3 cellular contexts compared by ENCODE assay signal in the genomic region with DNA sequence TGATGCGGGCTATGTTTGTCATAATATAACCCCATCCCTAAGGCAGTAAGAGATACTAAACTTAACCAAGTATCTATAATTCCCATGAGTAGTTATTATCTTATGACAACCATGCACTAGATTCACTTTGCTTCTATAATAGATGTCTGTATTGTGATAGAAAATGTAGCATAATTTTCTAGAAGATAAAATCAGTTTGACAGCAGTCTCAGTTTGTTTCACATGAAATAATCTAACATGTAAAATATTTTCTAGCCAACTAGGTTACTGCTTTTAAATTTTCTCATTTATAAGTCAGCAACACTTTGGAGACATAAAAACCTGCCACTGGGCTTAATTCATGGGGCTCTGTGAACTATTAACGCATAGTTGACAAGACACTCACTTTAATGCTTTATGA.
TF ChIP-seq lines count a peak whose summit lies in the region.

No MANE protein-coding gene starts in this region.

TF ChIP-seq in SK-N-SH treated with all-trans-retinoic acid at 6 μM for 48 hours, 23 proteins besides CTCF, POLR2A, EP300 and RAD21 (continues in another document):
- TF ChIP-seq, protein P1, sequence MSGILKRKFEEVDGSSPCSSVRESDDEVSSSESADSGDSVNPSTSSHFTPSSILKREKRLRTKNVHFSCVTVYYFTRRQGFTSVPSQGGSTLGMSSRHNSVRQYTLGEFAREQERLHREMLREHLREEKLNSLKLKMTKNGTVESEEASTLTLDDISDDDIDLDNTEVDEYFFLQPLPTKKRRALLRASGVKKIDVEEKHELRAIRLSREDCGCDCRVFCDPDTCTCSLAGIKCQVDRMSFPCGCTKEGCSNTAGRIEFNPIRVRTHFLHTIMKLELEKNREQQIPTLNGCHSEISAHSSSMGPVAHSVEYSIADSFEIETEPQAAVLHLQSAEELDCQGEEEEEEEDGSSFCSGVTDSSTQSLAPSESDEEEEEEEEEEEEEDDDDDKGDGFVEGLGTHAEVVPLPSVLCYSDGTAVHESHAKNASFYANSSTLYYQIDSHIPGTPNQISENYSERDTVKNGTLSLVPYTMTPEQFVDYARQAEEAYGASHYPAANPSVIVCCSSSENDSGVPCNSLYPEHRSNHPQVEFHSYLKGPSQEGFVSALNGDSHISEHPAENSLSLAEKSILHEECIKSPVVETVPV (CRISPR knock-in tag; IDR thresholded peaks at IDR 0.05), result no peak
- TF ChIP-seq ZNF8 (CRISPR knock-in tag; IDR thresholded peaks at IDR 0.05), result no peak
- no peak for TF ChIP-seq TCF4 (CRISPR knock-in tag; IDR thresholded peaks at IDR 0.05; ENCODE audit: borderline replicate concordance)
- TF ChIP-seq TOX (CRISPR knock-in tag; IDR thresholded peaks at IDR 0.05; ENCODE audit: borderline replicate concordance), result no peak
- no peak for TF ChIP-seq GLIS3 (CRISPR knock-in tag; IDR thresholded peaks at IDR 0.05)
- no peak for TF ChIP-seq CSDC2 (CRISPR knock-in tag; IDR thresholded peaks at IDR 0.05)
- no peak for TF ChIP-seq OSR1 (CRISPR knock-in tag; IDR thresholded peaks at IDR 0.05)
- no peak for TF ChIP-seq RARB (CRISPR knock-in tag; IDR thresholded peaks at IDR 0.05)
- TF ChIP-seq, protein P2, sequence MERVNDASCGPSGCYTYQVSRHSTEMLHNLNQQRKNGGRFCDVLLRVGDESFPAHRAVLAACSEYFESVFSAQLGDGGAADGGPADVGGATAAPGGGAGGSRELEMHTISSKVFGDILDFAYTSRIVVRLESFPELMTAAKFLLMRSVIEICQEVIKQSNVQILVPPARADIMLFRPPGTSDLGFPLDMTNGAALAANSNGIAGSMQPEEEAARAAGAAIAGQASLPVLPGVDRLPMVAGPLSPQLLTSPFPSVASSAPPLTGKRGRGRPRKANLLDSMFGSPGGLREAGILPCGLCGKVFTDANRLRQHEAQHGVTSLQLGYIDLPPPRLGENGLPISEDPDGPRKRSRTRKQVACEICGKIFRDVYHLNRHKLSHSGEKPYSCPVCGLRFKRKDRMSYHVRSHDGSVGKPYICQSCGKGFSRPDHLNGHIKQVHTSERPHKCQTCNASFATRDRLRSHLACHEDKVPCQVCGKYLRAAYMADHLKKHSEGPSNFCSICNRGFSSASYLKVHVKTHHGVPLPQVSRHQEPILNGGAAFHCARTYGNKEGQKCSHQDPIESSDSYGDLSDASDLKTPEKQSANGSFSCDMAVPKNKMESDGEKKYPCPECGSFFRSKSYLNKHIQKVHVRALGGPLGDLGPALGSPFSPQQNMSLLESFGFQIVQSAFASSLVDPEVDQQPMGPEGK (CRISPR knock-in tag; IDR thresholded peaks at IDR 0.05; ENCODE audit: borderline replicate concordance), result no peak
- TF ChIP-seq PPARA (CRISPR knock-in tag; IDR thresholded peaks at IDR 0.05; ENCODE audit: borderline replicate concordance), result no peak
- TF ChIP-seq ZNF565 (CRISPR knock-in tag; conservative IDR thresholded peaks at IDR 0.05; ENCODE audit: low read depth), result no peak
- TF ChIP-seq ZFP3 (CRISPR knock-in tag; IDR thresholded peaks at IDR 0.05), result no peak
- TF ChIP-seq SNAI2 (CRISPR knock-in tag; IDR thresholded peaks at IDR 0.05), result no peak
- no peak for TF ChIP-seq ESRRG (CRISPR knock-in tag; IDR thresholded peaks at IDR 0.05)
- no peak for TF ChIP-seq ZC3H10 (CRISPR knock-in tag; IDR thresholded peaks at IDR 0.05)
- TF ChIP-seq, protein P3, sequence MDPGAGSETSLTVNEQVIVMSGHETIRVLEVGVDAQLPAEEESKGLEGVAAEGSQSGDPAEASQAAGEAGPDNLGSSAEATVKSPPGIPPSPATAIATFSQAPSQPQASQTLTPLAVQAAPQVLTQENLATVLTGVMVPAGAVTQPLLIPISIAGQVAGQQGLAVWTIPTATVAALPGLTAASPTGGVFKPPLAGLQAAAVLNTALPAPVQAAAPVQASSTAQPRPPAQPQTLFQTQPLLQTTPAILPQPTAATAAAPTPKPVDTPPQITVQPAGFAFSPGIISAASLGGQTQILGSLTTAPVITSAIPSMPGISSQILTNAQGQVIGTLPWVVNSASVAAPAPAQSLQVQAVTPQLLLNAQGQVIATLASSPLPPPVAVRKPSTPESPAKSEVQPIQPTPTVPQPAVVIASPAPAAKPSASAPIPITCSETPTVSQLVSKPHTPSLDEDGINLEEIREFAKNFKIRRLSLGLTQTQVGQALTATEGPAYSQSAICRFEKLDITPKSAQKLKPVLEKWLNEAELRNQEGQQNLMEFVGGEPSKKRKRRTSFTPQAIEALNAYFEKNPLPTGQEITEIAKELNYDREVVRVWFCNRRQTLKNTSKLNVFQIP (CRISPR knock-in tag; IDR thresholded peaks at IDR 0.05; ENCODE audit: borderline replicate concordance, low read depth), result no peak
- no peak for TF ChIP-seq ARNTL (CRISPR knock-in tag; IDR thresholded peaks at IDR 0.05; ENCODE audit: borderline replicate concordance, low read depth)

TF ChIP-seq in SK-N-SH, 30 proteins besides CTCF, POLR2A, EP300 and RAD21 (continued from another document):
- TF ChIP-seq MEF2A (IDR thresholded peaks at IDR 0.05; ENCODE audit: borderline replicate concordance, low read depth), result no peak
- no peak for TF ChIP-seq REST (IDR thresholded peaks at IDR 0.05; ENCODE audit: low read depth, low read length)
- no peak for TF ChIP-seq JUND (IDR thresholded peaks at IDR 0.05)
- no peak for TF ChIP-seq USF1 (IDR thresholded peaks at IDR 0.05; ENCODE audit: borderline replicate concordance, low read depth)
- TF ChIP-seq, protein P4, sequence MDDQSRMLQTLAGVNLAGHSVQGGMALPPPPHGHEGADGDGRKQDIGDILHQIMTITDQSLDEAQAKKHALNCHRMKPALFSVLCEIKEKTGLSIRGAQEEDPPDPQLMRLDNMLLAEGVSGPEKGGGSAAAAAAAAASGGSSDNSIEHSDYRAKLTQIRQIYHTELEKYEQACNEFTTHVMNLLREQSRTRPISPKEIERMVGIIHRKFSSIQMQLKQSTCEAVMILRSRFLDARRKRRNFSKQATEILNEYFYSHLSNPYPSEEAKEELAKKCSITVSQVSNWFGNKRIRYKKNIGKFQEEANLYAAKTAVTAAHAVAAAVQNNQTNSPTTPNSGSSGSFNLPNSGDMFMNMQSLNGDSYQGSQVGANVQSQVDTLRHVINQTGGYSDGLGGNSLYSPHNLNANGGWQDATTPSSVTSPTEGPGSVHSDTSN (IDR thresholded peaks at IDR 0.05), result no peak
- TF ChIP-seq TCF12 (IDR thresholded peaks at IDR 0.05), result no peak
- TF ChIP-seq EZH2phosphoT487 (IDR thresholded peaks at IDR 0.05; ENCODE audit: borderline replicate concordance, low read depth), result no peak
- TF ChIP-seq POLR2AphosphoS5 (IDR thresholded peaks at IDR 0.05; ENCODE audit: low read depth, low read length), result no peak
- TF ChIP-seq YY1 (IDR thresholded peaks at IDR 0.05; ENCODE audit: low read depth), result no peak
- TF ChIP-seq TEAD4 (IDR thresholded peaks at IDR 0.05; ENCODE audit: borderline replicate concordance, insufficient read depth), result no peak
- TF ChIP-seq RCOR1 (IDR thresholded peaks at IDR 0.05; ENCODE audit: low read length), result no peak
- no peak for TF ChIP-seq TAF1 (IDR thresholded peaks at IDR 0.05; ENCODE audit: borderline replicate concordance, low read depth, low read length)
- no peak for TF ChIP-seq NFIC (IDR thresholded peaks at IDR 0.05; ENCODE audit: borderline replicate concordance)
- TF ChIP-seq FOXJ3 (CRISPR knock-in tag; IDR thresholded peaks at IDR 0.05), result no peak

TF ChIP-seq in neural cell, 6 proteins besides CTCF, POLR2A, EP300 and RAD21 (continued from another document):
- no peak for TF ChIP-seq REST (IDR thresholded peaks at IDR 0.05; ENCODE audit: borderline replicate concordance)
